ENCODE assay signal across 7 cellular contexts in the genomic region with DNA sequence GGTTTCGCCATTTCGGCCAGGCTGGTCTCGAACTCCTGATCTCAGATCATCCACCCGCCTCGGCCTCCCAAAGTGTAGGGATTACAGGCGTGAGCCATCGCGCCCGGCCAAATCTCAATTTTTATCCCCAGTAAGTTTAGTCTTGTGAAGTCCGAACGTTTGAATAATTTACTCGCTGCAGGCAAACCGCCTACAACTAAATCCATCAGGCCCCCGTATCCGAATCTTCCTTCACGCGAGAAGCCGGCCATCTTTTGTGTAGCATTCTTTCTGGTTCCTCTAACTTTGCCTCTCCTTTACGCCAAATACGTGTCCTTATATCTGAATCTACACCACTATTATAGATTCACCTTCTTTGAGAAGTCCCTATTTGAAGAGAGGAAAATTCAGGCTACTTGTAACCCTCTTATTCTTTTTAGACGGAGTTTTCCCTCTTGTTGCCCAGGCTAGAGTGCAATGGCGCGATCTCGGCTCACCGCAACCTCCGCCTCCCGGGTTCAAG. TPM values are rescaled to one million over a fixed set of nuclear protein-coding genes. Genes with fewer than 3 reads are reported as not detected.
DNase-seq lines count a peak whose midpoint lies in the region; ATAC-seq, FAIRE-seq and TF ChIP-seq lines count a peak whose summit lies in the region.

No MANE protein-coding gene starts in this region.

- DNase-seq in GM12891 (ENCODE audit: insufficient read length, low spot score) (no peak), bronchial epithelial cell (ENCODE audit: low read depth) (peak; percentile 20), memory B cell (ENCODE audit: low spot score in 2 of 2) (peak in 1 of 2 donors; percentile 18), upper lobe of left lung (no peak), globus pallidus (ENCODE audit: low spot score) (no peak)

- H3K79me2 ChIP-seq in OCI-LY3 (ENCODE audit: low read length): peaks cover 53% of the 10 kb centered on the region

- H3K27me3 Mint-ChIP-seq in memory B cell: no peaks in the 10 kb centered on the region

- H3K9ac ChIP-seq in OCI-LY3 (ENCODE audit: low read length): peak overlapping the region; percentile 94

- TF ChIP-seq POLR2A in GM12891 (IDR thresholded peaks at IDR 0.05; ENCODE audit: low read depth, low read length) (0 out of 2 replicates have a peak, but pooled peaks have one; percentile 16), upper lobe of left lung (IDR thresholded peaks at IDR 0.05) (no peak)

- ATAC-seq in memory B cell (ENCODE audit: low read depth): no peak
- ATAC-seq in upper lobe of left lung (ENCODE audit: low FRiP score in 2 of 2): no peak
- ATAC-seq in HG03378 (IDR thresholded peaks at IDR 0.05; ENCODE audit: unreplicated experiment): no peak

- no peaks in the 10 kb centered on the region for H3K9me3 Mint-ChIP-seq in memory B cell

- H3K4me3 ChIP-seq in OCI-LY3 (ENCODE audit: low read length) (peak overlapping the region; percentile 94), bronchial epithelial cell (ENCODE audit: low read depth, low read length) (peak overlapping the region; percentile 78), upper lobe of left lung (peak overlapping the region; percentile 54 to 80 (median 63))

- no peaks in the 10 kb centered on the region for H3K27me3 ChIP-seq in OCI-LY3 (ENCODE audit: low read depth, low read length)
- H3K27me3 ChIP-seq in bronchial epithelial cell (ENCODE audit: control insufficient read depth, insufficient read depth, low read length): no peaks in the 10 kb centered on the region
- no peaks in the 10 kb centered on the region for H3K27me3 ChIP-seq in upper lobe of left lung

- H3K4me3 Mint-ChIP-seq in memory B cell: peak overlapping the region; percentile 89

- 31 to 37% methylated on average over 27 of the region's 27 CpGs for WGBS in upper lobe of left lung, 2 donors

- H3K36me3 ChIP-seq in OCI-LY3 (replicated peaks; ENCODE audit: low read depth, low read length) (peaks cover 35% of the 10 kb centered on the region), bronchial epithelial cell (ENCODE audit: control insufficient read depth, insufficient read depth, low read length) (peaks cover 11% of the 10 kb centered on the region), upper lobe of left lung (peaks cover 14 to 29% (median 21%) of the 10 kb centered on the region in 4 donors)

- peaks cover 12% of the 10 kb centered on the region for H3K36me3 Mint-ChIP-seq in memory B cell

- H3K4me1 Mint-ChIP-seq in memory B cell: peaks cover 22% of the 10 kb centered on the region

- H3K4me1 ChIP-seq in OCI-LY3 (ENCODE audit: low read length) (peaks cover 19% of the 10 kb centered on the region), upper lobe of left lung (peaks cover 19 to 32% (median 23%) of the 10 kb centered on the region in 4 donors)

- peak overlapping the region; percentile 66 for H3K27ac ChIP-seq in OCI-LY3 (ENCODE audit: low read length)
- peak overlapping the region; percentile 87 to 94 (median 92) for H3K27ac ChIP-seq in upper lobe of left lung

- H3K4me2 ChIP-seq in OCI-LY3 (ENCODE audit: low read length): peak overlapping the region; percentile 58

- H3K9me3 ChIP-seq in OCI-LY3 (ENCODE audit: insufficient read depth, low read length) (peaks cover 8% of the 10 kb centered on the region), upper lobe of left lung (no peaks in the 10 kb centered on the region)

- H4K20me1 ChIP-seq in OCI-LY3 (ENCODE audit: insufficient read depth, low read length): 0 out of 2 replicates have a peak, but pooled peaks cover 6% of the 10 kb centered on the region

- FAIRE-seq in GM12891 (lab: Jason Lieb, UNC) (peak; percentile 35), bronchial epithelial cell (lab: Jason Lieb, UNC) (no peak)

- peak overlapping the region; percentile 96 for H3K27ac Mint-ChIP-seq in memory B cell

- TF ChIP-seq EP300 in upper lobe of left lung (IDR thresholded peaks at IDR 0.05): no peak

- TF ChIP-seq CTCF in OCI-LY3 (IDR thresholded peaks at IDR 0.05; ENCODE audit: low read depth, low read length) (no peak), bronchial epithelial cell (IDR thresholded peaks at IDR 0.05; ENCODE audit: insufficient read depth, low read length, severe bottlenecking) (no peak), upper lobe of left lung (IDR thresholded peaks at IDR 0.05) (no peak)

- H2AFZ ChIP-seq in OCI-LY3 (ENCODE audit: low read depth, low read length): no peak overlapping the region

TF ChIP-seq in GM12891, 5 proteins besides CTCF, POLR2A, EP300 and RAD21:
- TF ChIP-seq POLR2AphosphoS5 (IDR thresholded peaks at IDR 0.05; ENCODE audit: low read depth, low read length) (no peak), SPI1 (IDR thresholded peaks at IDR 0.05; ENCODE audit: low read depth, low read length) (no peak), TAF1 (IDR thresholded peaks at IDR 0.05; ENCODE audit: low read depth, low read length) (no peak), PAX5 (IDR thresholded peaks at IDR 0.05; ENCODE audit: insufficient read depth, low read length, severe bottlenecking) (no peak), POU2F2 (IDR thresholded peaks at IDR 0.05; ENCODE audit: low read depth, low read length) (no peak)

RNA-seq across cellular contexts. Expression of a gene that starts 0.6 kb away (rescaled TPM):
- 1,013 TPM for polyA plus RNA-seq in GM12891 (2012; ENCODE audit: low read depth, missing spikeins)
- 267 and 420 TPM in 2 replicates for total RNA-seq in bronchial epithelial cell
- 100 to 1,000 TPM; 130 to 418 (median 248) TPM for total RNA-seq in upper lobe of left lung

RNA-seq across cellular contexts. Expression of a gene that starts 4.5 kb away (rescaled TPM):
- polyA plus RNA-seq in GM12891 (2012; ENCODE audit: low read depth, missing spikeins): 9.2 TPM
- total RNA-seq in bronchial epithelial cell (18.7 and 18.9 TPM in 2 replicates), upper lobe of left lung (10 to 100 TPM; 22.4 to 49.2 (median 38.2) TPM)

RNA-seq across cellular contexts. Expression of a gene that starts 25.5 kb away (rescaled TPM):
- polyA plus RNA-seq in GM12891 (2012; ENCODE audit: low read depth, missing spikeins): not detected
- total RNA-seq in bronchial epithelial cell (not detected in 2 replicates), upper lobe of left lung (not detected)

RNA-seq across cellular contexts. Expression of a gene that starts 40.9 kb away (rescaled TPM):
- polyA plus RNA-seq in GM12891 (2012; ENCODE audit: low read depth, missing spikeins): 9.6 TPM
- total RNA-seq in bronchial epithelial cell (12.8 and 27.6 TPM in 2 replicates), upper lobe of left lung (10 to 100 TPM in 2 of 6 donors, 1 to 10 TPM in 4; 2.7 to 16.7 (median 7.5) TPM)

RNA-seq across cellular contexts. Expression of a gene that starts 57.5 kb away (rescaled TPM):
- polyA plus RNA-seq in GM12891 (2012; ENCODE audit: low read depth, missing spikeins): 6.9 TPM
- total RNA-seq in bronchial epithelial cell: 143 and 201 TPM in 2 replicates
- total RNA-seq in upper lobe of left lung: 10 to 100 TPM; 24.3 to 47.1 (median 37.3) TPM
